In the genomic region with DNA sequence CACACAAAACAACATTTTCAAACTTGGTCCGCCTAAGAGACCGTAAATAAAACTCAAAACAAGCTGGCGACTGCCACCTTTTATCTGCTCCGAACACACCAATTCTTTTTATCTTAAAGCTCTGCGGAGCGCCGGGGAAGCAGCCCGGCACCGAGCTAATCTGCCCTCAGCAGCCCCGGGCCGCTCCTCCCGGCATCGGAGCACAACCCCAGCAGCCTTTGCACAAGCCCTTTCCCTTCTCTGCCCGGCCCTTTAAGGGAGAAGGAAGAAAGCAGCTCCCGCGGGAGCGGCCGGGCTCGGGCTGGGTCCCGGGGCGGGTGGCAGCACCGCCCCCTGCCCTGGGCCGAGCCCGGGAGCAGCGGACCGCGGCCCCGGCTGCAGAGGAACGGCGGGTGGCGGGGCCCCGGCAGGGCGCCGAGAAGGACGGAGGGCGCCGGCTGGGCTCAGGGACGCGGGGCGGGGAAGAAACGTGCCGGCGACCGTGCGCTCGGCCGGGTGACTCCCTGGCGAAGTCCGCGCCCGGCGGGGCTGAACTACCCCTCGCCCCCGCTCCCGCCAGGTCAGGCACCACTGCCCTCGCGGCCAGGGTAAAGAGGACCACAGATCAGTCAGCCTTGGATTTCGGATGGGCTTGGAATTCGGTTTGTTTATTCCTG, we compare ENCODE assay signal across 8 cellular contexts.
DNase-seq lines count a peak whose midpoint lies in the region; ATAC-seq and TF ChIP-seq lines count a peak whose summit lies in the region.

No MANE protein-coding gene starts in this region.

- peak overlapping the region; percentile 81 to 84 for H4K8ac ChIP-seq in IMR-90 (ENCODE audit: low read depth in 2 of 2, low read length in 2 of 2)

- no peaks in the 10 kb centered on the region for H3K27me3 ChIP-seq in IMR-90 (ENCODE audit: control insufficient read depth, insufficient read depth, low read length)
- peaks cover 0 to 67% (median 0%) of the 10 kb centered on the region in 9 donors for H3K27me3 ChIP-seq in heart left ventricle

- H3K23ac ChIP-seq in IMR-90 (ENCODE audit: low read depth, low read length) = peak overlapping the region; percentile 85

- H2BK120ac ChIP-seq in IMR-90 (ENCODE audit: low read depth, low read length) = peak overlapping the region; percentile 80

- DNase-seq in Daoy (ENCODE audit: low read depth) (peak; percentile 50), IMR-90 (peak; percentile 35), heart left ventricle (peak; percentile 38 to 80 (median 46)), pons (ENCODE audit: low spot score) (peak; percentile 19)
- no peak for DNase-seq in activated naive CD8-positive, alpha-beta T cell treated with anti-CD3 and anti-CD28 coated beads for 36 hours

- H3K9ac ChIP-seq in IMR-90 (ENCODE audit: low read depth, low read length) = peak overlapping the region; percentile 89

- no peak overlapping the region for H3K27ac Mint-ChIP-seq in activated naive CD8-positive, alpha-beta T cell treated with anti-CD3 and anti-CD28 coated beads for 36 hours

- H4K91ac ChIP-seq in IMR-90 (ENCODE audit: insufficient read depth, low read depth, low read length) = peak overlapping the region; percentile 95

- peak overlapping the region; percentile 22 for H2AK5ac ChIP-seq in IMR-90 (ENCODE audit: low read depth, low read length)

- peaks cover 14% of the 10 kb centered on the region for H3K4me1 Mint-ChIP-seq in activated naive CD8-positive, alpha-beta T cell treated with anti-CD3 and anti-CD28 coated beads for 36 hours

- H3K9me3 Mint-ChIP-seq in activated naive CD8-positive, alpha-beta T cell treated with anti-CD3 and anti-CD28 coated beads for 36 hours = no peaks in the 10 kb centered on the region

- POLR2A ChIA-PET in IMR-90 (lab: Charles Lee; ENCODE audit: unreplicated experiment) = interaction anchor here (0.6 to 3.6 kb wide), 4 partner anchors 222 to 1531 kb away, joined by 4 to 22 read pairs (median 4); no protein-coding TSS in a partner anchor

- intact Hi-C loops in IMR-90 (cut with micrococcal nuclease) (loop anchor here (5.0 to 10.0 kb wide), 4 partner anchors 93 to 693 kb away; no protein-coding TSS in a partner anchor), heart left ventricle (cut with DNase I) (loop anchor here (2.0 to 10.0 kb wide), 24 partner anchors 130 to 953 kb away; a partner anchor contains a TSS)

- peak overlapping the region; percentile 93 for H2AFZ ChIP-seq in IMR-90 (replicated peaks; ENCODE audit: low read length, poor library complexity)

- peak overlapping the region; percentile 80; the same call in 1 of the 3 replicates for H2BK15ac ChIP-seq in IMR-90 (ENCODE audit: low read depth, low read length)

- no TSS peak for BruUV-seq in IMR-90 (replicated peaks; lab: Mats Ljungman, UMichigan)

- peak overlapping the region; percentile 96 for H3K18ac ChIP-seq in IMR-90 (ENCODE audit: low read depth, low read length)

- dilution Hi-C loops in IMR-90 (cut with HindIII; ENCODE audit: low sequenced_read_pairs, unreplicated experiment) = no loop called here

- H3K79me1 ChIP-seq in IMR-90 (ENCODE audit: low read depth in 1 of 2, low read length in 2 of 2) = peaks cover 6 to 32% of the 10 kb centered on the region in 2 experiments

- peak overlapping the region; percentile 97 for H3K4ac ChIP-seq in IMR-90 (ENCODE audit: low read depth, low read length)

- H3K4me1 ChIP-seq in IMR-90 (ENCODE audit: control insufficient read depth, insufficient read depth, low read length) = peaks cover 10% of the 10 kb centered on the region
- peaks cover 0 to 38% (median 13%) of the 10 kb centered on the region in 12 donors for H3K4me1 ChIP-seq in heart left ventricle

- H3K4me3 ChIP-seq in IMR-90 (ENCODE audit: insufficient read depth, low read depth, low read length) (peak overlapping the region; percentile 67), heart left ventricle (peak overlapping the region; percentile 69 to 93 (median 84))

- H2AK9ac ChIP-seq in IMR-90 (replicated peaks; ENCODE audit: low read depth, low read length, poor library complexity) = peak overlapping the region; percentile 95

- H3K9me1 ChIP-seq in IMR-90 (ENCODE audit: insufficient read depth, low read length) = peaks cover 6% of the 10 kb centered on the region; the same call in 1 of the 2 replicates

- H3K9me3 ChIP-seq in IMR-90 (ENCODE audit: control insufficient read depth, insufficient read depth, low read length) = no peaks in the 10 kb centered on the region
- no peaks in the 10 kb centered on the region for H3K9me3 ChIP-seq in heart left ventricle

- peak overlapping the region; percentile 45; the same call in 1 of the 2 replicates for H2BK20ac ChIP-seq in IMR-90 (ENCODE audit: low read depth, low read length)

- in situ Hi-C loops in IMR-90 (cut with MboI; ENCODE audit: low sequenced_read_pairs) = loop anchor here (5.0 to 10.0 kb wide), 2 partner anchors 620 to 963 kb away; no protein-coding TSS in a partner anchor

- H3K36me3 Mint-ChIP-seq in activated naive CD8-positive, alpha-beta T cell treated with anti-CD3 and anti-CD28 coated beads for 36 hours = peaks cover 2% of the 10 kb centered on the region

- peak overlapping the region; percentile 99 for H3K56ac ChIP-seq in IMR-90 (ENCODE audit: extremely low read depth, insufficient read depth, low read length)

- CTCF ChIA-PET in IMR-90 (lab: Yijun Ruan, JAX) = interaction anchor here (0.8 kb wide), 1 partner anchor 135 kb away, joined by 3 read pairs; no protein-coding TSS in a partner anchor

- peak overlapping the region; percentile 75 for H3K4me3 Mint-ChIP-seq in activated naive CD8-positive, alpha-beta T cell treated with anti-CD3 and anti-CD28 coated beads for 36 hours

- ATAC-seq in IMR-90 (ENCODE audit: low read depth) (peak; percentile 18), heart left ventricle (peak in 3 of 4 donors; percentile 9 to 37 (median 21)), HG03521 (IDR thresholded peaks at IDR 0.05; ENCODE audit: unreplicated experiment) (no peak), GM21390 (IDR thresholded peaks at IDR 0.05; ENCODE audit: unreplicated experiment) (no peak), HG03139 (IDR thresholded peaks at IDR 0.05; ENCODE audit: unreplicated experiment) (no peak)

- 0% methylated on average over 1 of the region's 59 CpGs; no CpG with 5 or more reads in 1 of the 2 experiments for WGBS in IMR-90 (ENCODE audit: extremely low coverage in 2 of 2, insufficient read length in 1 of 2), 2 experiments
- WGBS in heart left ventricle, 4 donors = 0 to 1% (median 0%) methylated on average over 40 to 59 of the region's 59 CpGs

- H3K36me3 ChIP-seq in IMR-90 (ENCODE audit: control insufficient read depth, insufficient read depth, low read length) = no peaks in the 10 kb centered on the region
- H3K36me3 ChIP-seq in heart left ventricle = no peaks in the 10 kb centered on the region

- H2BK5ac ChIP-seq in IMR-90 (ENCODE audit: low read depth, low read length, poor library complexity, severe bottlenecking) = peak overlapping the region; percentile 84

- H3K14ac ChIP-seq in IMR-90 (replicated peaks; ENCODE audit: low read depth, low read length) = peak overlapping the region; percentile 96

- H4K20me1 ChIP-seq in IMR-90 (ENCODE audit: insufficient read depth, low read length) = no peaks in the 10 kb centered on the region

- peak overlapping the region; percentile 78 for H3K4me2 ChIP-seq in IMR-90 (ENCODE audit: low read depth, low read length)

- TF ChIP-seq POLR2A in IMR-90 (IDR thresholded peaks at IDR 0.05; ENCODE audit: low read depth, low read length) (peak; percentile 51; the same call in 1 of the 2 replicates), heart left ventricle (IDR thresholded peaks at IDR 0.05) (no peak)

- H3K27me3 Mint-ChIP-seq in activated naive CD8-positive, alpha-beta T cell treated with anti-CD3 and anti-CD28 coated beads for 36 hours = peaks cover 58% of the 10 kb centered on the region

- TF ChIP-seq CTCF in IMR-90 (conservative IDR thresholded peaks at IDR 0.05; ENCODE audit: low read depth, low read length) (no peak), heart left ventricle (IDR thresholded peaks at IDR 0.05) (peak in 1 of 12 donors; percentile 4)

- peak overlapping the region; percentile 93 for H3K27ac ChIP-seq in IMR-90 (ENCODE audit: insufficient read depth, low read length)
- peak overlapping the region; percentile 85 to 100 (median 97) for H3K27ac ChIP-seq in heart left ventricle

- H4K5ac ChIP-seq in IMR-90 (ENCODE audit: low read depth, low read length) = peak overlapping the region; percentile 76

- no peak for TF ChIP-seq RAD21 in IMR-90 (IDR thresholded peaks at IDR 0.05; ENCODE audit: low read length)

TF ChIP-seq in IMR-90, 13 proteins besides CTCF, POLR2A, EP300 and RAD21:
- TF ChIP-seq MXI1 (IDR thresholded peaks at IDR 0.05; ENCODE audit: borderline replicate concordance, low read depth, low read length) = no peak
- TF ChIP-seq BHLHE40 (IDR thresholded peaks at IDR 0.05; ENCODE audit: low read depth, low read length) = peak; percentile 85
- no peak for TF ChIP-seq SMC3 (IDR thresholded peaks at IDR 0.05; ENCODE audit: low read depth, low read length)
TF ChIP-seq in IMR-90: peak in this region for 1.

Comparison
In these comparisons a context has a peak if more than half of its experiments do, and no peak if none do; other contexts are left out.
1. ATAC-seq: peak in IMR-90 (single experiment) and heart left ventricle (3 of 4); none in HG03521 (single experiment), GM21390 (single experiment) and HG03139 (single experiment).